8 cellular contexts compared by ENCODE assay signal in genomic region chr1:205274041-205274691, GRCh38. TPM values are rescaled to one million over a fixed set of nuclear protein-coding genes. Genes with fewer than 3 reads are reported as not detected.
DNase-seq lines count a peak whose midpoint lies in the region; FAIRE-seq and TF ChIP-seq lines count a peak whose summit lies in the region.

No MANE protein-coding gene starts in this region.

- WGBS in H1 (ENCODE audit: extremely low coverage in 1 of 2, insufficient coverage in 1 of 2, insufficient read length in 1 of 2, insufficient replicate concordance in 2 of 2, low coverage in 1 of 2, low lambda C conversion rate in 2 of 2, missing lambda C conversion rate in 1 of 2), 2 experiments = 77% methylated on average over 8 of the region's 8 CpGs; no CpG with 5 or more reads in 1 of the 2 experiments

- peak overlapping the region; percentile 74; the same call in 1 of the 2 replicates for H2BK20ac ChIP-seq in H1 (ENCODE audit: low read length)

- H2BK15ac ChIP-seq in H1 (ENCODE audit: low read length) = peak overlapping the region; percentile 72; the same call in 1 of the 2 replicates

- H3K36me3 ChIP-seq in KMS-11 (ENCODE audit: insufficient read depth) (no peaks in the 10 kb centered on the region), H1 (ENCODE audit: control insufficient read depth in 2 of 4, insufficient read depth in 4 of 4, low read length in 3 of 4) (peaks cover 0 to 7% (median 0%) of the 10 kb centered on the region in 4 experiments; a peak in 1 of 8 replicates)

- H3K27me3 ChIP-seq in KMS-11 (ENCODE audit: insufficient read depth, low read depth) = no peaks in the 10 kb centered on the region
- H3K27me3 ChIP-seq in H1 (replicated peaks in 1 of 4; ENCODE audit: control insufficient read depth in 3 of 4, extremely low read depth in 1 of 4, insufficient read depth in 3 of 4, low read length in 3 of 4) = no peaks in the 10 kb centered on the region

- H3K4ac ChIP-seq in H1 (replicated peaks; ENCODE audit: insufficient read length, low read depth, low read length) = no peak overlapping the region

- no peak overlapping the region; the same call in 1 of the 2 replicates for H3K18ac ChIP-seq in H1 (ENCODE audit: extremely low read depth, low read length)

- H4K91ac ChIP-seq in H1 (replicated peaks; ENCODE audit: insufficient read length, low read length) = peak overlapping the region; percentile 20

- peak overlapping the region; percentile 59 for H2BK120ac ChIP-seq in H1 (replicated peaks; ENCODE audit: low read depth, low read length)

- H3K27ac ChIP-seq in KMS-11 (no peak overlapping the region), H1 (ENCODE audit: low read depth, low read length) (0 out of 2 replicates have a peak overlapping the region, but pooled peaks have one; percentile 0)

- H3K9me3 ChIP-seq in H1 (ENCODE audit: insufficient read depth in 2 of 2, low read depth in 1 of 2, low read length in 1 of 2) = no peaks in the 10 kb centered on the region

- DNase-seq in NCI-H2107 treated with DMSO at 0.1 percent for 48 hours (lab: John Stamatoyannopoulos, UW; ENCODE audit: unreplicated experiment) (peak; percentile 17), NCI-H2107 (lab: John Stamatoyannopoulos, UW) (no peak), H1 (ENCODE audit: low read depth in 1 of 2, low spot score in 2 of 2) (peak in 1 of 2 experiments; percentile 65), renal cortical epithelial cell (ENCODE audit: low read depth) (peak; percentile 70), amniotic stem cell (lab: John Stamatoyannopoulos, UW) (no peak), midbrain (lab: John Stamatoyannopoulos, UW) (no peak), cortex of kidney (lab: John Stamatoyannopoulos, UW) (no peak)

- H2AFZ ChIP-seq in KMS-11 (ENCODE audit: low read depth) (no peak overlapping the region), H1 (ENCODE audit: low read length) (no peak overlapping the region)

- TF ChIP-seq CTCF in KMS-11 (conservative IDR thresholded peaks at IDR 0.05; ENCODE audit: low read depth, low read length) (no peak), H1 (IDR thresholded peaks at IDR 0.05; ENCODE audit: control extremely low read depth in 1 of 3, insufficient read depth in 1 of 3, low read depth in 1 of 3, low read length in 3 of 3) (no peak)

- H4K20me1 ChIP-seq in KMS-11 (ENCODE audit: insufficient read depth) (no peaks in the 10 kb centered on the region), H1 (replicated peaks in 1 of 2; ENCODE audit: control insufficient read depth in 1 of 2, insufficient read depth in 2 of 2, low read length in 2 of 2) (peaks cover 0 to 2% of the 10 kb centered on the region in 2 experiments)

- H3K4me2 ChIP-seq in KMS-11 (peak overlapping the region; percentile 49), H1 (ENCODE audit: insufficient read depth in 1 of 2, low read depth in 2 of 2, low read length in 2 of 2) (peak overlapping the region in 1 of 2 experiments; percentile 31; a peak in 2 of 4 replicates)

- H3K23me2 ChIP-seq in H1 (ENCODE audit: low read depth, low read length) = no peaks in the 10 kb centered on the region

- H4K5ac ChIP-seq in H1 (ENCODE audit: insufficient read length, low read depth, low read length) = peak overlapping the region; percentile 14

- TF ChIP-seq POLR2A in H1 (IDR thresholded peaks at IDR 0.05; ENCODE audit: control extremely low read depth in 1 of 2, low read depth in 2 of 2, low read length in 2 of 2) = no peak

- H2BK12ac ChIP-seq in H1 (ENCODE audit: low read depth, low read length) = peak overlapping the region; percentile 99

- H2BK5ac ChIP-seq in H1 (ENCODE audit: low read depth, low read length) = peak overlapping the region; percentile 93

- H3K14ac ChIP-seq in H1 (ENCODE audit: insufficient read length) = no peak overlapping the region

- POLR2A ChIA-PET in H1 (lab: Charles Lee; ENCODE audit: partially characterized antibody) = interaction anchor here (0.7 to 7.4 kb wide), 14 partner anchors 8 to 77 kb away, joined by 3 to 85 read pairs (median 6); partner anchors contain the start of gene NUAK2

- no peak overlapping the region for H3K4me3 ChIP-seq in KMS-11 (IDR thresholded peaks at IDR 0.05; ENCODE audit: insufficient read depth, low read depth, low read length)
- no peak overlapping the region for H3K4me3 ChIP-seq in H1 (ENCODE audit: extremely low read depth in 1 of 4, insufficient read depth in 2 of 4, low read depth in 3 of 4, low read length in 4 of 4)

- peaks cover 63% of the 10 kb centered on the region for H3K4me1 ChIP-seq in KMS-11 (ENCODE audit: low read depth, poor library complexity, severe bottlenecking)
- peaks cover 5 to 19% (median 11%) of the 10 kb centered on the region in 4 experiments; a peak in 6 of 7 replicates for H3K4me1 ChIP-seq in H1 (replicated peaks in 1 of 4; ENCODE audit: control insufficient read depth in 3 of 4, insufficient read depth in 4 of 4, low read length in 3 of 4)

- CTCF ChIA-PET in H1 (lab: Charles Lee; ENCODE audit: partially characterized antibody) = interaction anchor here (0.6 to 42.6 kb wide), 31 partner anchors 9 to 384 kb away, joined by 3 to 2424 read pairs (median 4); partner anchors contain the start of genes KLHDC8A, NUAK2, RBBP5 and TMCC2

- H3K56ac ChIP-seq in H1 (replicated peaks; ENCODE audit: insufficient read length, low read depth, low read length) = no peak overlapping the region

- H3K79me1 ChIP-seq in H1 (ENCODE audit: low read depth, low read length) = no peaks in the 10 kb centered on the region

- no peak overlapping the region for H3K9ac ChIP-seq in KMS-11
- H3K9ac ChIP-seq in H1 (replicated peaks in 1 of 4; ENCODE audit: extremely low read depth in 1 of 4, low read depth in 3 of 4, low read length in 3 of 4) = no peak overlapping the region

- H3K79me2 ChIP-seq in KMS-11 (ENCODE audit: insufficient read depth, low read depth) = no peaks in the 10 kb centered on the region
- H3K79me2 ChIP-seq in H1 (ENCODE audit: control insufficient read depth in 1 of 2, insufficient read depth in 2 of 2, low read length in 2 of 2) = no peaks in the 10 kb centered on the region

- TF ChIP-seq EP300 in H1 (IDR thresholded peaks at IDR 0.05; ENCODE audit: borderline replicate concordance in 1 of 2, low read depth in 2 of 2, low read length in 2 of 2) = peak in 1 of 2 experiments; percentile 70; a peak in 1 of 3 replicates

- H4K8ac ChIP-seq in H1 (ENCODE audit: extremely low read depth, insufficient read depth, low read length) = no peak overlapping the region

- peak overlapping the region; percentile 3; the same call in 1 of the 2 replicates for H2AK5ac ChIP-seq in H1 (ENCODE audit: low read depth, low read length)

- H3K23ac ChIP-seq in H1 (ENCODE audit: insufficient read length) = no peak overlapping the region

- peak in 1 of 2 experiments; percentile 12; a peak in 1 of 4 replicates for TF ChIP-seq RAD21 in H1 (IDR thresholded peaks at IDR 0.05 in 1 of 2, conservative IDR thresholded peaks at IDR 0.05 in 1 of 2; ENCODE audit: low read depth in 2 of 2, low read length in 2 of 2)

- FAIRE-seq in H1 (lab: Jason Lieb, UNC) = peak; percentile 63

TF ChIP-seq in H1, 55 proteins besides CTCF, POLR2A, EP300 and RAD21 (continues in another document):
- TF ChIP-seq PHF8 (conservative IDR thresholded peaks at IDR 0.05; ENCODE audit: low read depth, low read length) = no peak
- no peak for TF ChIP-seq CEBPB (IDR thresholded peaks at IDR 0.05; ENCODE audit: low read depth, low read length)
- TF ChIP-seq SIN3A (conservative IDR thresholded peaks at IDR 0.05 in 1 of 2, IDR thresholded peaks at IDR 0.05 in 1 of 2; ENCODE audit: low read depth in 1 of 2, low read length in 2 of 2) = peak; percentile 84 to 93; a peak in 3 of 4 replicates
- no peak for TF ChIP-seq SIRT6 (IDR thresholded peaks at IDR 0.05; ENCODE audit: low read length)
- TF ChIP-seq EZH2 (IDR thresholded peaks at IDR 0.05; ENCODE audit: low read depth, low read length, severe bottlenecking) = no peak
- no peak for TF ChIP-seq RXRA (IDR thresholded peaks at IDR 0.05; ENCODE audit: insufficient read depth, low read depth, low read length)
- TF ChIP-seq SP1 (IDR thresholded peaks at IDR 0.05; ENCODE audit: low read depth, low read length) = peak; percentile 17; the same call in 1 of the 2 replicates
- TF ChIP-seq CTBP2 (IDR thresholded peaks at IDR 0.05; ENCODE audit: borderline replicate concordance, insufficient read depth, insufficient read length, low read length) = peak; percentile 67
- TF ChIP-seq SAP30 (IDR thresholded peaks at IDR 0.05; ENCODE audit: insufficient read depth, insufficient replicate concordance, low read length) = peak; percentile 76
- TF ChIP-seq POU5F1 (IDR thresholded peaks at IDR 0.05; ENCODE audit: low read depth, low read length) = no peak
- no peak for TF ChIP-seq ASH2L (IDR thresholded peaks at IDR 0.05; ENCODE audit: low read length)
- peak; percentile 56 for TF ChIP-seq YY1 (IDR thresholded peaks at IDR 0.05; ENCODE audit: low read depth, low read length)
- TF ChIP-seq CREB1 (IDR thresholded peaks at IDR 0.05) = no peak
- TF ChIP-seq KDM4A (IDR thresholded peaks at IDR 0.05; ENCODE audit: low read depth, low read length, severe bottlenecking) = no peak
- TF ChIP-seq HDAC2 (IDR thresholded peaks at IDR 0.05; ENCODE audit: borderline replicate concordance in 1 of 2, low read depth in 2 of 2, low read length in 2 of 2) = 0 out of 4 replicates have a peak, but pooled peaks of 1 of the 2 experiments have one; percentile 48

RNA-seq across cellular contexts. Expression of gene TMCC2, which starts 46.4 kb away (rescaled TPM):
- total RNA-seq in H1 (2021; fragmentation: NEBNext Ultra II Directional; extraction: Animal tissue kit (Norgen Biotek cat#: 25700)) = 6.7 and 7.2 TPM in 2 replicates
- 6.8 and 9.7 TPM in 2 replicates for polyA plus RNA-seq in H1 (2011; rRNA removed)
- polyA plus RNA-seq in H1 (2011; cell fraction: cytosol; rRNA removed) = 6.6 TPM
- 9.2 TPM for polyA plus RNA-seq in H1 (2011; cell fraction: nucleus; rRNA removed)
- polyA plus RNA-seq in H1 (2012, experiment 1 of 2) = 5.5 to 7.3 TPM (median 6.5 TPM) in 4 replicates
- 5.1 TPM for polyA plus RNA-seq in H1 (2012, experiment 2 of 2)
- polyA plus RNA-seq in H1 (2013, experiment 1 of 2) = 4.1 TPM
- polyA plus RNA-seq in H1 (2013, experiment 2 of 2) = 3.9 TPM
- polyA minus RNA-seq in H1 (2011; rRNA and poly(A)+ RNA removed) = 7.0 and 7.5 TPM in 2 replicates
- 8.9 TPM for polyA minus RNA-seq in H1 (2011; cell fraction: cytosol; rRNA and poly(A)+ RNA removed)
- polyA minus RNA-seq in H1 (2011; cell fraction: nucleus; rRNA and poly(A)+ RNA removed) = 6.3 TPM
- 4.4 and 4.7 TPM in 2 replicates for total RNA-seq in renal cortical epithelial cell

RNA-seq across cellular contexts. Expression of gene NUAK2, which starts 47.4 kb away (rescaled TPM):
- 12.7 and 12.9 TPM in 2 replicates for total RNA-seq in H1 (2021; fragmentation: NEBNext Ultra II Directional; extraction: Animal tissue kit (Norgen Biotek cat#: 25700))
- 9.4 and 14.5 TPM in 2 replicates for polyA plus RNA-seq in H1 (2011; rRNA removed)
- 8.0 TPM for polyA plus RNA-seq in H1 (2011; cell fraction: cytosol; rRNA removed)
- 13.3 TPM for polyA plus RNA-seq in H1 (2011; cell fraction: nucleus; rRNA removed)
- polyA plus RNA-seq in H1 (2012, experiment 1 of 2) = 13.2 to 13.7 TPM (median 13.5 TPM) in 4 replicates
- polyA plus RNA-seq in H1 (2012, experiment 2 of 2) = 12.2 TPM
- 5.4 TPM for polyA plus RNA-seq in H1 (2013, experiment 1 of 2)
- polyA plus RNA-seq in H1 (2013, experiment 2 of 2) = 5.1 TPM
- polyA minus RNA-seq in H1 (2011; rRNA and poly(A)+ RNA removed) = 12.4 and 13.8 TPM in 2 replicates
- polyA minus RNA-seq in H1 (2011; cell fraction: cytosol; rRNA and poly(A)+ RNA removed) = 15.0 TPM
- 13.2 TPM for polyA minus RNA-seq in H1 (2011; cell fraction: nucleus; rRNA and poly(A)+ RNA removed)
- total RNA-seq in renal cortical epithelial cell = 34.6 and 59.6 TPM in 2 replicates

Comparison
In these comparisons a context has a peak if more than half of its experiments do, and no peak if none do; other contexts are left out.
1. DNase-seq: peak in NCI-H2107 treated with DMSO at 0.1 percent for 48 hours (single experiment) and renal cortical epithelial cell (single experiment); none in NCI-H2107 (single experiment), amniotic stem cell (single experiment), midbrain (single experiment) and cortex of kidney (single experiment).